10 cellular contexts compared by ENCODE assay signal in genomic region chr1:16162163-16162822, GRCh38. TPM values are rescaled to one million over a fixed set of nuclear protein-coding genes. Genes with fewer than 3 reads are reported as not detected.
DNase-seq lines count a peak whose midpoint lies in the region; ATAC-seq and TF ChIP-seq lines count a peak whose summit lies in the region.
"Had no signal": no experiment of that assay in that cellular context is flagged by ENCODE, and none has a peak within 500 bp of the region (broad histone marks: within the 10 kb centered on the region; RNA-seq: fewer than 3 reads in every experiment).

No MANE protein-coding gene starts in this region.

- TF ChIP-seq CTCF in RWPE1 (conservative IDR thresholded peaks at IDR 0.05; ENCODE audit: low read depth) (no peak), lower lobe of right lung (IDR thresholded peaks at IDR 0.05) (no peak), foreskin keratinocyte (conservative IDR thresholded peaks at IDR 0.05) (no peak)

- H3K4me1 ChIP-seq in lower lobe of right lung (peaks cover 14% of the 10 kb centered on the region), foreskin keratinocyte (peaks cover 36% of the 10 kb centered on the region)

- no peaks in the 10 kb centered on the region for H3K9me3 ChIP-seq in lower lobe of right lung
- H3K9me3 ChIP-seq: thoracic aorta had no signal

- H3K27ac ChIP-seq in RWPE1 (peak overlapping the region; percentile 72; the same call in 1 of the 2 replicates), lower lobe of right lung (no peak overlapping the region), foreskin keratinocyte (no peak overlapping the region)
- H3K27ac ChIP-seq: thoracic aorta had no signal

- ATAC-seq in lower lobe of right lung (peak; percentile 16 to 48), foreskin keratinocyte (no peak)

- H3K27me3 ChIP-seq in lower lobe of right lung (ENCODE audit: low read depth), result no peaks in the 10 kb centered on the region
- no peaks in the 10 kb centered on the region for H3K27me3 ChIP-seq in foreskin keratinocyte

- no peak for DNase-seq in RWPE1 (ENCODE audit: low spot score)
- DNase-seq in activated T-helper 1 cell treated with Interleukin-2 at 50 U/mL for 16 hours (ENCODE audit: low read depth), result peak; percentile 55
- DNase-seq in lower lobe of right lung, result no peak
- DNase-seq in stimulated activated CD8-positive, alpha-beta memory T cell treated with anti-CD3 and anti-CD28 coated beads, Interleukin-7, amount 100 ng/mL, for 24 hours (ENCODE audit: low read depth), result peak; percentile 23
- no peak for DNase-seq in SKM-1 (lab: John Stamatoyannopoulos, UW; ENCODE audit: unreplicated experiment)
- DNase-seq in foreskin keratinocyte, result no peak
- DNase-seq in NCI-H128 (lab: John Stamatoyannopoulos, UW; ENCODE audit: unreplicated experiment), result no peak
- DNase-seq in posterior vena cava (ENCODE audit: low spot score), result no peak
- DNase-seq: mammary epithelial cell had no signal

- CTCF ChIA-PET in RWPE1 (lab: Yijun Ruan, JAX), result interaction anchor here (1.0 kb wide), 1 partner anchor 84 kb away, joined by 3 read pairs; no protein-coding TSS in a partner anchor

- no peaks in the 10 kb centered on the region for H3K36me3 ChIP-seq in lower lobe of right lung
- H3K36me3 ChIP-seq: thoracic aorta had no signal

- POLR2A ChIA-PET in RWPE1 (lab: Yijun Ruan, JAX; ENCODE audit: low non-redundant PET), result no interaction called here

- intact Hi-C loops in lower lobe of right lung (cut with DNase I), result no loop called here
- intact Hi-C loops in posterior vena cava (cut with DNase I), result no loop called here

- no peak overlapping the region for H3K4me3 ChIP-seq in lower lobe of right lung
- H3K4me3 ChIP-seq: thoracic aorta had no signal

RNA-seq across cellular contexts. Expression of gene EPHA2, which starts 6.4 kb away (rescaled TPM):
- total RNA-seq in lower lobe of right lung (20.4 TPM), foreskin keratinocyte (138 and 139 TPM in 2 replicates), posterior vena cava (10 to 100 TPM in 1 of 2 donors, 1 to 10 TPM in 1; 7.8 to 15.4 TPM)
- 70.5 and 77.6 TPM in 2 replicates for polyA plus RNA-seq in foreskin keratinocyte

RNA-seq across cellular contexts. Expression of gene ARHGEF19, which starts 50.2 kb away (rescaled TPM):
- total RNA-seq in lower lobe of right lung, result 15.6 TPM
- total RNA-seq in foreskin keratinocyte, result 10.7 and 15.3 TPM in 2 replicates
- polyA plus RNA-seq in foreskin keratinocyte, result 11.1 and 13.9 TPM in 2 replicates
- 1 to 10 TPM; 4.7 to 5.5 TPM for total RNA-seq in posterior vena cava

Comparison
In these comparisons a context has a peak if more than half of its experiments do, and no peak if none do; other contexts are left out.
1. DNase-seq: peak in activated T-helper 1 cell treated with Interleukin-2 at 50 U/mL for 16 hours (single experiment) and stimulated activated CD8-positive, alpha-beta memory T cell treated with anti-CD3 and anti-CD28 coated beads, Interleukin-7, amount 100 ng/mL, for 24 hours (single experiment); none in RWPE1 (single experiment), lower lobe of right lung (single experiment), SKM-1 (single experiment), foreskin keratinocyte (0 of 2), NCI-H128 (single experiment) and posterior vena cava (single experiment).